8 cellular contexts compared by ENCODE assay signal in the genomic region with DNA sequence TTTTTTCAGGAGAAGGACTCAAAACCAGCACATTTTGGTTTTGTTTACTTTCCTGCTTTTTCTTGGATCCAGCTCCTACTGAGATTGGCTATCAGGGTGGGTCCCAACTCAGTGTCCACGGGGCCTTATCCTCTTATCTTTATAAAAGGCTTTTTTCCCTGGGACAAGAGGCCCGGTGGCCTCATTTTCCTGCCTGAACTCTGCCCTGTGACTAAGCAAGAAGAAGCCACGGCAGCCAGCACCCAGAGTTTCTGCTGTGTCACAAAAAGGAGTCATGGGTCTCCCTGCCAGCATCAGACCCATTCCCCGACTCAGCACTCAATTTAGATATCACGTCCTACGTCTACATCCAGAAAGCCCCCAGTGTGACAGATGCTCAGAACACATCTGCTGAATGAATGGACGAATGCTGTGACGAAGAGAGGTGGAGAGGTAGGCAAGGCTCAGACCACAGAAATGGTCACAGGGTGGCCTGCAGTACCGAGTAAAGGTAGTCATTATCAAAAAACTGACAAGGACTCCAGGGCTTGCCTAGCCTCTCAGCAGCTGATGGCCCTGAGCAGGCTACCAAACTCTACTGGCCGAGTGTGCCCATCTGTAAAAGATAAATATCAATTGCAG. TPM values are rescaled to one million over a fixed set of nuclear protein-coding genes. Genes with fewer than 3 reads are reported as not detected.
A peak's percentile ranks its signal among the peaks of the same experiment; 100 is the strongest.
DNase-seq lines count a peak whose midpoint lies in the region; ATAC-seq and TF ChIP-seq lines count a peak whose summit lies in the region.
"Had no signal": no experiment of that assay in that cellular context is flagged by ENCODE, and none has a peak within 500 bp of the region (broad histone marks: within the 10 kb centered on the region; RNA-seq: fewer than 3 reads in every experiment).

No MANE protein-coding gene starts in this region.

- H3K27me3 ChIP-seq in adrenal gland (no peaks in the 10 kb centered on the region), right cardiac atrium (ENCODE audit: control insufficient read depth, insufficient read depth) (no peaks in the 10 kb centered on the region), subcutaneous abdominal adipose tissue (ENCODE audit: control insufficient read depth in 5 of 5, insufficient read depth in 4 of 5, low read length in 5 of 5) (no peaks in the 10 kb centered on the region)

- H3K9ac ChIP-seq in subcutaneous abdominal adipose tissue (ENCODE audit: low read length in 5 of 5): peak overlapping the region in 2 of 5 donors; percentile 22 to 37

- H3K4me3 ChIP-seq in adrenal gland: no peak overlapping the region
- no peak overlapping the region for H3K4me3 ChIP-seq in right cardiac atrium (ENCODE audit: low read length)
- H3K4me3 ChIP-seq in subcutaneous abdominal adipose tissue (ENCODE audit: low read depth in 1 of 5, low read length in 5 of 5): peak overlapping the region in 2 of 5 donors; percentile 0 to 8

- H3K9me3 ChIP-seq in adrenal gland (replicated peaks in 1 of 3) (no peaks in the 10 kb centered on the region), right cardiac atrium (ENCODE audit: control insufficient read depth, low read length) (no peaks in the 10 kb centered on the region), subcutaneous abdominal adipose tissue (ENCODE audit: control insufficient read depth in 5 of 5, low read length in 5 of 5) (no peaks in the 10 kb centered on the region)

- peak in 1 of 2 donors; percentile 38 for TF ChIP-seq POLR2A in adrenal gland (IDR thresholded peaks at IDR 0.05)

- H3K36me3 Mint-ChIP-seq in osteocyte (ENCODE audit: unreplicated experiment): no peaks in the 10 kb centered on the region

- intact Hi-C loops in adrenal gland (cut with DNase I) (loop anchor here in 1 of 2 donors (10.0 kb wide), 1 partner anchor 105 kb away; no protein-coding TSS in a partner anchor), right cardiac atrium (cut with DNase I) (no loop called here)

- H3K27ac ChIP-seq in adrenal gland (peak overlapping the region; percentile 74 to 92 (median 86)), right cardiac atrium (ENCODE audit: low read length) (no peak overlapping the region), subcutaneous abdominal adipose tissue (ENCODE audit: low read depth, low read length) (peak overlapping the region; percentile 61)

- no peaks in the 10 kb centered on the region for H3K27me3 Mint-ChIP-seq in osteocyte (ENCODE audit: unreplicated experiment)

- H3K27ac Mint-ChIP-seq in osteocyte (ENCODE audit: unreplicated experiment): no peak overlapping the region
- H3K27ac Mint-ChIP-seq: activated B cell treated with CpG ODN at 0.5 μM for 24 hours had no signal

- peak; percentile 69 for DNase-seq in HT-29 (ENCODE audit: low spot score)
- DNase-seq in adrenal gland: peak; percentile 59 to 90 (median 83)
- DNase-seq in right cardiac atrium: peak in 2 of 3 donors; percentile 54 to 68
- DNase-seq in osteocyte (ENCODE audit: extremely low spot score, unreplicated experiment): no peak
- DNase-seq in cortex of kidney (lab: John Stamatoyannopoulos, UW): no peak
- DNase-seq: activated B cell treated with CpG ODN at 0.5 μM for 24 hours had no signal

- no peaks in the 10 kb centered on the region for H3K9me3 Mint-ChIP-seq in osteocyte (ENCODE audit: unreplicated experiment)
- H3K9me3 Mint-ChIP-seq: activated B cell treated with CpG ODN at 0.5 μM for 24 hours had no signal

- WGBS in adrenal gland, 4 donors: 16 to 29% (median 27%) methylated on average over 10 of the region's 10 CpGs
- 46% methylated on average over 10 of the region's 10 CpGs for WGBS in right cardiac atrium

- H3K4me1 Mint-ChIP-seq in osteocyte (ENCODE audit: unreplicated experiment): peaks cover 30% of the 10 kb centered on the region
- H3K4me1 Mint-ChIP-seq: activated B cell treated with CpG ODN at 0.5 μM for 24 hours had no signal

- peaks cover 51 to 86% of the 10 kb centered on the region in 2 donors for H3K4me1 ChIP-seq in adrenal gland (replicated peaks in 1 of 2)
- peaks cover 12% of the 10 kb centered on the region for H3K4me1 ChIP-seq in right cardiac atrium (ENCODE audit: control insufficient read depth, insufficient read depth, low read length)
- peaks cover 5 to 32% (median 24%) of the 10 kb centered on the region in 5 donors for H3K4me1 ChIP-seq in subcutaneous abdominal adipose tissue (ENCODE audit: control insufficient read depth in 5 of 5, insufficient read depth in 5 of 5, low read length in 5 of 5)

- ATAC-seq in right cardiac atrium (peak; percentile 58 to 85), GM21717 (IDR thresholded peaks at IDR 0.05; ENCODE audit: unreplicated experiment) (no peak)

- H3K4me3 Mint-ChIP-seq in osteocyte (ENCODE audit: unreplicated experiment): no peak overlapping the region
- H3K4me3 Mint-ChIP-seq: activated B cell treated with CpG ODN at 0.5 μM for 24 hours had no signal

- no peak for TF ChIP-seq CTCF in adrenal gland (IDR thresholded peaks at IDR 0.05)
- no peak for TF ChIP-seq CTCF in osteocyte (IDR thresholded peaks at IDR 0.05)

- H3K36me3 ChIP-seq in adrenal gland (replicated peaks in 1 of 2) (no peaks in the 10 kb centered on the region), subcutaneous abdominal adipose tissue (ENCODE audit: control insufficient read depth in 5 of 5, insufficient read depth in 5 of 5, low read length in 5 of 5) (no peaks in the 10 kb centered on the region)

RNA-seq across cellular contexts. Expression of a gene that starts 16.7 kb away (rescaled TPM):
- total RNA-seq in HT-29 (2014; rRNA removed; shearing (Covaris generic)): 17.9 and 24.9 TPM in 2 replicates
- 100 to 1,000 TPM in 6 of 8 donors, 10 to 100 TPM in 2; 81.8 to 175 (median 125) TPM for total RNA-seq in adrenal gland
- polyA plus RNA-seq in adrenal gland: 10 to 100 TPM; 39.6 to 94.4 (median 88.6) TPM
- 10 to 100 TPM; 10.9 to 14.3 (median 12.6) TPM for total RNA-seq in right cardiac atrium
- polyA plus RNA-seq in right cardiac atrium: 6.6 TPM
- 69.8 and 72.4 TPM in 2 replicates for total RNA-seq in osteocyte

Comparison
In these comparisons a context has a peak if more than half of its experiments do, and no peak if none do; other contexts are left out.
1. DNase-seq: peak in HT-29 (single experiment), adrenal gland (7 of 7) and right cardiac atrium (2 of 3); none in osteocyte (single experiment) and cortex of kidney (single experiment).